1 cellular context compared by ENCODE assay signal in the genomic region with DNA sequence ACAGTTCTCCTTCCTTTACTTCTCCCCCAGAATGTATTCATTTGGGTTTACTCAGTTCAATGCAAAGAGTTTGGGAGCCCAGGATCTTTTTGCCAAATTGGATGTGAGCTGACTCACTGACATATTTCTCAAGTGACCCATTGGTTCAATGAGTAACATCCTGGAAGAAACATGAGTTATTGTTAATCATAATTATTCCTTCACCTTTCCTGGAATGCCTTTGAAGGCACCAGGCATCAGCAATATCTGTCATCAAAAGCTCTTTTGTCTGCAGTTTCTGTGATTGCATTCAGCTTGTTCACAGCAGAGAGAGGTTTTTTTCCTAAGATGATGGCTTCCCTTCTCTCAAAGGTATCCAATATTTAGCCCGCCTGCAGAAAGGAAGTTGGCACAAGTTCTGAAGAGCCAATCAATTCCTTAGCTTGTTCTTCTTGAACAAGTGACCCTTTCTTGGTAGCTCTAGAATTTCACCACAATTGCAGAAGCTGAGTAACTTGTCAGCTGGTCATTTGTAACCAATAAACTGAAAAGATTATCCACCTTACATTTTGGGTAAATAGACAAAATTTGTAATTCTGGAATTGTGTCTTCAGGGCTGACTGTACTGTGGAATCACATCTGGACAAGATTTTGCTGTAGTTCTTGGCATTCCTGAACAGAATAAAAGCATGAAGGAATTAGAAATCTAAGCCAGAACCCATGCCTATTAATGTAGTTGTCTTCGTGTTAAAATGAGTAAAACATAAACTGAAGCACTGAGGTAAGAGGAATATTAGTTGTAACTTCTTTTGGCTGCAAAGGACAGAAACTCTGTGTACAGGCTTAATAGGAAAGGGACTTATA.
A peak's percentile ranks its signal among the peaks of the same experiment; 100 is the strongest.
TF ChIP-seq lines count a peak whose summit lies in the region.

No MANE protein-coding gene starts in this region.

TF ChIP-seq in HCT116, 20 proteins besides CTCF, POLR2A, EP300 and RAD21 (continued from another document):
- TF ChIP-seq, protein P1, sequence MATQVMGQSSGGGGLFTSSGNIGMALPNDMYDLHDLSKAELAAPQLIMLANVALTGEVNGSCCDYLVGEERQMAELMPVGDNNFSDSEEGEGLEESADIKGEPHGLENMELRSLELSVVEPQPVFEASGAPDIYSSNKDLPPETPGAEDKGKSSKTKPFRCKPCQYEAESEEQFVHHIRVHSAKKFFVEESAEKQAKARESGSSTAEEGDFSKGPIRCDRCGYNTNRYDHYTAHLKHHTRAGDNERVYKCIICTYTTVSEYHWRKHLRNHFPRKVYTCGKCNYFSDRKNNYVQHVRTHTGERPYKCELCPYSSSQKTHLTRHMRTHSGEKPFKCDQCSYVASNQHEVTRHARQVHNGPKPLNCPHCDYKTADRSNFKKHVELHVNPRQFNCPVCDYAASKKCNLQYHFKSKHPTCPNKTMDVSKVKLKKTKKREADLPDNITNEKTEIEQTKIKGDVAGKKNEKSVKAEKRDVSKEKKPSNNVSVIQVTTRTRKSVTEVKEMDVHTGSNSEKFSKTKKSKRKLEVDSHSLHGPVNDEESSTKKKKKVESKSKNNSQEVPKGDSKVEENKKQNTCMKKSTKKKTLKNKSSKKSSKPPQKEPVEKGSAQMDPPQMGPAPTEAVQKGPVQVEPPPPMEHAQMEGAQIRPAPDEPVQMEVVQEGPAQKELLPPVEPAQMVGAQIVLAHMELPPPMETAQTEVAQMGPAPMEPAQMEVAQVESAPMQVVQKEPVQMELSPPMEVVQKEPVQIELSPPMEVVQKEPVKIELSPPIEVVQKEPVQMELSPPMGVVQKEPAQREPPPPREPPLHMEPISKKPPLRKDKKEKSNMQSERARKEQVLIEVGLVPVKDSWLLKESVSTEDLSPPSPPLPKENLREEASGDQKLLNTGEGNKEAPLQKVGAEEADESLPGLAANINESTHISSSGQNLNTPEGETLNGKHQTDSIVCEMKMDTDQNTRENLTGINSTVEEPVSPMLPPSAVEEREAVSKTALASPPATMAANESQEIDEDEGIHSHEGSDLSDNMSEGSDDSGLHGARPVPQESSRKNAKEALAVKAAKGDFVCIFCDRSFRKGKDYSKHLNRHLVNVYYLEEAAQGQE (IDR thresholded peaks at IDR 0.05; ENCODE audit: low read depth) = no peak
- TF ChIP-seq ZFX (IDR thresholded peaks at IDR 0.05) = no peak
- TF ChIP-seq, protein P2, sequence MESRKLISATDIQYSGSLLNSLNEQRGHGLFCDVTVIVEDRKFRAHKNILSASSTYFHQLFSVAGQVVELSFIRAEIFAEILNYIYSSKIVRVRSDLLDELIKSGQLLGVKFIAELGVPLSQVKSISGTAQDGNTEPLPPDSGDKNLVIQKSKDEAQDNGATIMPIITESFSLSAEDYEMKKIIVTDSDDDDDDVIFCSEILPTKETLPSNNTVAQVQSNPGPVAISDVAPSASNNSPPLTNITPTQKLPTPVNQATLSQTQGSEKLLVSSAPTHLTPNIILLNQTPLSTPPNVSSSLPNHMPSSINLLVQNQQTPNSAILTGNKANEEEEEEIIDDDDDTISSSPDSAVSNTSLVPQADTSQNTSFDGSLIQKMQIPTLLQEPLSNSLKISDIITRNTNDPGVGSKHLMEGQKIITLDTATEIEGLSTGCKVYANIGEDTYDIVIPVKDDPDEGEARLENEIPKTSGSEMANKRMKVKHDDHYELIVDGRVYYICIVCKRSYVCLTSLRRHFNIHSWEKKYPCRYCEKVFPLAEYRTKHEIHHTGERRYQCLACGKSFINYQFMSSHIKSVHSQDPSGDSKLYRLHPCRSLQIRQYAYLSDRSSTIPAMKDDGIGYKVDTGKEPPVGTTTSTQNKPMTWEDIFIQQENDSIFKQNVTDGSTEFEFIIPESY (IDR thresholded peaks at IDR 0.05; ENCODE audit: extremely low read depth, insufficient replicate concordance, low read length) = peak; percentile 66
- TF ChIP-seq, protein P3, sequence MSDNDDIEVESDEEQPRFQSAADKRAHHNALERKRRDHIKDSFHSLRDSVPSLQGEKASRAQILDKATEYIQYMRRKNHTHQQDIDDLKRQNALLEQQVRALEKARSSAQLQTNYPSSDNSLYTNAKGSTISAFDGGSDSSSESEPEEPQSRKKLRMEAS (IDR thresholded peaks at IDR 0.05) = peak; percentile 64
- TF ChIP-seq CBX3 (IDR thresholded peaks at IDR 0.05; ENCODE audit: low read depth) = peak; percentile 76
- no peak for TF ChIP-seq EZH2 (IDR thresholded peaks at IDR 0.05)
- TF ChIP-seq SP1 (IDR thresholded peaks at IDR 0.05; ENCODE audit: low read depth) = peak; percentile 100
- peak; percentile 99 for TF ChIP-seq TCF7L2 (IDR thresholded peaks at IDR 0.05; ENCODE audit: borderline replicate concordance, extremely low read depth, insufficient read depth, insufficient read length)
